Comparison of ENCODE assay signal across 8 cellular contexts in the genomic region with DNA sequence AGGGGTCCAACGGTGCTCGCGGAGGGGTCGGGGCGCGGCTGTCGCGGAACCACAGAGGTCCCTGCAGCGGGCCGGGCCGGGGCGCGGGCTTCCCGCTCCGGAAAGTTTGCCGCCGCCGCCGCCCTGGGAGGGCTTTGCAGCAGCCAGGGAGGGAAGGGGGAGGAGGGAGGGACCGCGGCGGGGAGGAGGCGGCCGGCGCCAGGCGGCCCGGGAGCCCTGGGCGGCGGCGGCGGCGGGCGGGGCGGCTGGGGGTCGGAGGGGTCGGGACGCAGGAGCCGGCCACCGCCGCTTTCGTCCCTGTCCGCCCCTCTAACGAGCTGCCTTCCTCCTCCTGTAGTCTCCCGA. TPM values are rescaled to one million over a fixed set of nuclear protein-coding genes. Genes with fewer than 3 reads are reported as not detected.
DNase-seq lines count a peak whose midpoint lies in the region; ATAC-seq lines count a peak whose summit lies in the region.

No MANE protein-coding gene starts in this region.

- ATAC-seq in HG03354 (IDR thresholded peaks at IDR 0.05; ENCODE audit: poor library complexity, severe bottlenecking, unreplicated experiment) (peak; percentile 34), left cardiac atrium (peak; percentile 11 to 28), HG03045 (IDR thresholded peaks at IDR 0.05; ENCODE audit: unreplicated experiment) (no peak), GM21717 (IDR thresholded peaks at IDR 0.05; ENCODE audit: unreplicated experiment) (no peak)

- intact Hi-C loops in left cardiac atrium (cut with DNase I): no loop called here

- peak; percentile 58 for DNase-seq in Daoy (ENCODE audit: low read depth)
- DNase-seq in activated T-cell treated with anti-CD3 and anti-CD28 coated beads for 4 hours: peak; percentile 18
- peak; percentile 73 for DNase-seq in left cardiac atrium
- DNase-seq in stimulated activated CD4-positive, alpha-beta T cell treated with anti-CD3 and anti-CD28 coated beads, Interleukin-1b, Interleukin-23, amount 100 ng/mL, for 4 hours (ENCODE audit: low read depth in 2 of 2): peak; percentile 7 to 29
- no peak for DNase-seq in caudate nucleus (lab: John Stamatoyannopoulos, UW)

- H3K27ac ChIP-seq in caudate nucleus (ENCODE audit: low read depth, low read length): no peak overlapping the region

RNA-seq across cellular contexts. Expression of gene FGFR3, which starts 0.4 kb away (rescaled TPM):
- 0.46 and 1.0 TPM in 2 replicates for total RNA-seq in Daoy (2014; rRNA removed; shearing (Covaris generic))
- total RNA-seq in left cardiac atrium: 1 to 10 TPM; 1.6 to 5.4 TPM

Comparison
In these comparisons a context has a peak if more than half of its experiments do, and no peak if none do; other contexts are left out.
1. DNase-seq: peak in Daoy (single experiment), activated T-cell treated with anti-CD3 and anti-CD28 coated beads for 4 hours (single experiment), left cardiac atrium (single experiment) and stimulated activated CD4-positive, alpha-beta T cell treated with anti-CD3 and anti-CD28 coated beads, Interleukin-1b, Interleukin-23, amount 100 ng/mL, for 4 hours (2 of 2); none in caudate nucleus (0 of 61).
2. ATAC-seq: peak in HG03354 (single experiment) and left cardiac atrium (2 of 2); none in HG03045 (single experiment) and GM21717 (single experiment).